In genomic region chr22:23951383-23951782, GRCh38 we compare ENCODE assay signal across 12 cellular contexts. TPM values are rescaled to one million over a fixed set of nuclear protein-coding genes. Genes with fewer than 3 reads are reported as not detected.
"Had no signal": no experiment of that assay in that cellular context is flagged by ENCODE, and none has a peak within 500 bp of the region (broad histone marks: within the 10 kb centered on the region; RNA-seq: fewer than 3 reads in every experiment).

No MANE protein-coding gene starts in this region.

RNA-seq across cellular contexts. Expression of gene GSTT2B, which starts 9.6 kb away (rescaled TPM):
- total RNA-seq: activated CD4-positive, alpha-beta memory T cell treated with anti-CD3 and anti-CD28 coated beads, Interleukin-2, amount 10 ng/mL, durations not matched to agents 7 days and 5 days; activated CD4-positive, alpha-beta T cell treated with anti-CD3 and anti-CD28 coated beads, Interleukin-2, amount 10 ng/mL, durations not matched to agents 24 days and 14 days; activated CD8-positive, alpha-beta memory T cell treated with anti-CD3 and anti-CD28 coated beads, Interleukin-2, amount 10 ng/mL, durations not matched to agents 7 days and 5 days; mononuclear cell; T-helper 17 cell had no signal

RNA-seq across cellular contexts. Expression of gene DDTL, which starts 15.3 kb away (rescaled TPM):
- total RNA-seq: activated CD8-positive, alpha-beta memory T cell treated with anti-CD3 and anti-CD28 coated beads, Interleukin-2, amount 10 ng/mL, durations not matched to agents 7 days and 5 days; myocyte had no signal

RNA-seq across cellular contexts. Expression of gene GSTT2, which starts 28.6 kb away (rescaled TPM):
- total RNA-seq: activated CD4-positive, alpha-beta memory T cell treated with anti-CD3 and anti-CD28 coated beads, Interleukin-2, amount 10 ng/mL, durations not matched to agents 7 days and 5 days; activated CD8-positive, alpha-beta memory T cell treated with anti-CD3 and anti-CD28 coated beads, Interleukin-2, amount 10 ng/mL, durations not matched to agents 7 days and 5 days; dermis blood vessel endothelial cell; mononuclear cell; myocyte; sigmoid colon; T-helper 17 cell; thoracic aorta had no signal

RNA-seq across cellular contexts. Expression of gene GSTT4, which starts 53.9 kb away (rescaled TPM):
- total RNA-seq: activated CD4-positive, alpha-beta memory T cell treated with anti-CD3 and anti-CD28 coated beads, Interleukin-2, amount 10 ng/mL, durations not matched to agents 7 days and 5 days; activated CD4-positive, alpha-beta T cell treated with anti-CD3 and anti-CD28 coated beads, Interleukin-2, amount 10 ng/mL, durations not matched to agents 24 days and 14 days; activated CD8-positive, alpha-beta memory T cell treated with anti-CD3 and anti-CD28 coated beads, Interleukin-2, amount 10 ng/mL, durations not matched to agents 7 days and 5 days; dermis blood vessel endothelial cell; left ventricle myocardium superior; mononuclear cell; myocyte; sigmoid colon; T-helper 17 cell; thoracic aorta; upper lobe of left lung had no signal
- polyA plus RNA-seq: esophagus, sigmoid colon had no signal
